8 cellular contexts compared by ENCODE assay signal in the genomic region with DNA sequence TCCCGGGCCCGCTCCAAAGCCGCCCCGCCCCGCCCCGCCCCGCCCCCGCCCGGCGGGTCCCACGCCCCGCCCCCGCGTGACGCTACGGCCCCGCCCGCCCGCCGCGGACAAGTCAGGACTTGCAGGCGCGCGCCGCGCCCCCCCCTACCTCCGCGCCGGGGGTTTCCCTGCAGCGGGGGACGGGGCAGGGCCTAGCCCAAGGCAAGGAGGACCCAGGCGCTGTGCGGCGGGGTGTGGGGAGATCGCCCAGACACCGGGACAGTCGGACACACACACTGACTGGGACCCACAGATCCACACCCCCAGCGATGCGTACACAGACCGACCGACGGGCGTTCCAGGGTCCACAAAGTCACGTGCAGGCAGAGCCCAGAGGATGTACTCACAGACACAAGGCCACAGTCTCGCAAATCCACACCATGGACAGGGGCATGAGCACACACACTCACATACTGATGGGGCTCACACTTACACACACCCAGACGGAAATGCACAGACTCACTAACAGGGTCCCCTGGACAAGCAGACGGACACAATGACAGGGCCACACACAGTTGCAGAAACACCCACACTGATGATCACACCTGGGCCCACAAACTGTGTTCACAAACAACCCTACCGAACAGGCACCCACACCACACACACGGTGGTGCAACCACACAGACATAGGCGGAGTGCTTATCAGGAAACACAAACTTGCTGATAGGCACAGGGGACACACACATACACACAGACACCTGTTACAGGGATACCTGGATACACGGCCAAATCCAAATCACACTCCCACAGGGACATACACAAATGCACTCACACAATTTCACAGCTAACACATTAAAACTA. TPM values are rescaled to one million over a fixed set of nuclear protein-coding genes. Genes with fewer than 3 reads are reported as not detected.
DNase-seq lines count a peak whose midpoint lies in the region; ATAC-seq and TF ChIP-seq lines count a peak whose summit lies in the region.

No MANE protein-coding gene starts in this region.

- no peaks in the 10 kb centered on the region for H3K9me3 ChIP-seq in HEK293 (ENCODE audit: control insufficient read depth, insufficient read depth, low read depth, low read length)

- H3K36me3 ChIP-seq in HEK293 (ENCODE audit: control insufficient read depth in 2 of 2, insufficient read depth in 1 of 2, low read length in 2 of 2) = no peaks in the 10 kb centered on the region

- peaks cover 28% of the 10 kb centered on the region for H3K4me1 Mint-ChIP-seq in activated CD8-positive, alpha-beta T cell treated with anti-CD3 and anti-CD28 coated beads, Interleukin-2, amount 10 ng/mL, durations not matched to agents 7 days and 5 days (ENCODE audit: low read depth)

- peaks cover 26% of the 10 kb centered on the region for H3K4me1 ChIP-seq in HEK293 (ENCODE audit: control insufficient read depth, insufficient read depth, low read length)

- peak overlapping the region; percentile 95 for H3K27ac ChIP-seq in HEK293 (ENCODE audit: extremely low read depth, low read depth, low read length)

- 0 out of 2 replicates have a peak, but pooled peaks have one; percentile 30 for TF ChIP-seq CTCF in HEK293 (tag by site-specific recombination; IDR thresholded peaks at IDR 0.05)

- CTCF ChIA-PET in HEK293 (lab: Yijun Ruan, JAX) = interaction anchor here (0.8 to 2.4 kb wide), 5 partner anchors 13 to 117 kb away, joined by 3 to 34 read pairs (median 12); no protein-coding TSS in a partner anchor
- CTCF ChIA-PET in activated CD8-positive, alpha-beta T cell treated with anti-CD3 and anti-CD28 coated beads, Interleukin-2, amount 10 ng/mL, durations not matched to agents 7 days and 5 days (lab: Charles Lee) = interaction anchor here (1.4 to 4.7 kb wide), 4 partner anchors 13 to 86 kb away, joined by 4 to 58 read pairs (median 15); no protein-coding TSS in a partner anchor

- H3K4me3 Mint-ChIP-seq in activated CD8-positive, alpha-beta T cell treated with anti-CD3 and anti-CD28 coated beads, Interleukin-2, amount 10 ng/mL, durations not matched to agents 7 days and 5 days = peak overlapping the region; percentile 72

- peaks cover 3% of the 10 kb centered on the region for H3K27me3 Mint-ChIP-seq in activated CD8-positive, alpha-beta T cell treated with anti-CD3 and anti-CD28 coated beads, Interleukin-2, amount 10 ng/mL, durations not matched to agents 7 days and 5 days (ENCODE audit: low read depth)

- ATAC-seq in activated CD8-positive, alpha-beta T cell treated with anti-CD3 and anti-CD28 coated beads, Interleukin-2, amount 10 ng/mL, durations not matched to agents 7 days and 5 days = peak; percentile 52

- peak overlapping the region; percentile 17 for H3K4me3 ChIP-seq in HEK293 (ENCODE audit: low read depth, low read length)

- peak overlapping the region; percentile 87 for H3K27ac Mint-ChIP-seq in activated CD8-positive, alpha-beta T cell treated with anti-CD3 and anti-CD28 coated beads, Interleukin-2, amount 10 ng/mL, durations not matched to agents 7 days and 5 days

- peak; percentile 77 for DNase-seq in ELR (ENCODE audit: low read depth)
- peak; percentile 94 for DNase-seq in NCI-H69 (lab: John Stamatoyannopoulos, UW)
- peak; percentile 92 for DNase-seq in activated CD8-positive, alpha-beta T cell treated with anti-CD3 and anti-CD28 coated beads, Interleukin-2, amount 10 ng/mL, durations not matched to agents 7 days and 5 days
- DNase-seq in effector CD8-positive, alpha-beta T cell (lab: John Stamatoyannopoulos, UW) = peak; percentile 89
- peak; percentile 91 to 95 for DNase-seq in lung microvascular endothelial cell (ENCODE audit: low read depth in 2 of 2)
- DNase-seq in stimulated activated CD4-positive, alpha-beta T cell treated with anti-CD3 and anti-CD28 coated beads, TNF-alpha, amount 100 ng/mL, for 4 hours (ENCODE audit: low read depth in 3 of 3) = peak; percentile 84 to 88 (median 86)
- DNase-seq in DMS114 treated with DMSO at 0.1 percent for 48 hours (lab: John Stamatoyannopoulos, UW; ENCODE audit: unreplicated experiment) = no peak

- POLR2A ChIA-PET in HEK293 (lab: Yijun Ruan, JAX) = interaction anchor here (1.2 kb wide), 1 partner anchor 13 kb away, joined by 5 read pairs; no protein-coding TSS in a partner anchor
- POLR2A ChIA-PET in activated CD8-positive, alpha-beta T cell treated with anti-CD3 and anti-CD28 coated beads, Interleukin-2, amount 10 ng/mL, durations not matched to agents 7 days and 5 days (lab: Charles Lee) = interaction anchor here (0.8 to 1.5 kb wide), 5 partner anchors 8 to 120 kb away, joined by 3 to 12 read pairs (median 3); partner anchors contain the start of genes CCDC9 and ZC3H4

- no peaks in the 10 kb centered on the region for H3K9me3 Mint-ChIP-seq in activated CD8-positive, alpha-beta T cell treated with anti-CD3 and anti-CD28 coated beads, Interleukin-2, amount 10 ng/mL, durations not matched to agents 7 days and 5 days (ENCODE audit: insufficient read depth)

- H3K36me3 Mint-ChIP-seq in activated CD8-positive, alpha-beta T cell treated with anti-CD3 and anti-CD28 coated beads, Interleukin-2, amount 10 ng/mL, durations not matched to agents 7 days and 5 days (ENCODE audit: low read depth) = peaks cover 6% of the 10 kb centered on the region

TF ChIP-seq in HEK293, 187 proteins besides CTCF, POLR2A, EP300 and RAD21 (continues in another document):
- no peak; the same call in none of the 2 replicates for TF ChIP-seq ZNF391 (tag by site-specific recombination; IDR thresholded peaks at IDR 0.05; ENCODE audit: borderline replicate concordance, low read depth)
- peak; percentile 75 for TF ChIP-seq PBX3 (CRISPR knock-in tag; IDR thresholded peaks at IDR 0.05)
- no peak for TF ChIP-seq ZNF677 (tag by site-specific recombination; IDR thresholded peaks at IDR 0.05)
- TF ChIP-seq ZNF645 (tag by site-specific recombination; IDR thresholded peaks at IDR 0.05) = 0 out of 2 replicates have a peak, but pooled peaks have one; percentile 36
- TF ChIP-seq TRIM28 (IDR thresholded peaks at IDR 0.05; ENCODE audit: borderline replicate concordance, low read length) = no peak; the same call in 1 of the 2 replicates
- no peak for TF ChIP-seq ZSCAN5A (tag by site-specific recombination; IDR thresholded peaks at IDR 0.05)
- TF ChIP-seq ZXDB (tag by site-specific recombination; IDR thresholded peaks at IDR 0.05) = peak; percentile 96
- TF ChIP-seq, protein P1, sequence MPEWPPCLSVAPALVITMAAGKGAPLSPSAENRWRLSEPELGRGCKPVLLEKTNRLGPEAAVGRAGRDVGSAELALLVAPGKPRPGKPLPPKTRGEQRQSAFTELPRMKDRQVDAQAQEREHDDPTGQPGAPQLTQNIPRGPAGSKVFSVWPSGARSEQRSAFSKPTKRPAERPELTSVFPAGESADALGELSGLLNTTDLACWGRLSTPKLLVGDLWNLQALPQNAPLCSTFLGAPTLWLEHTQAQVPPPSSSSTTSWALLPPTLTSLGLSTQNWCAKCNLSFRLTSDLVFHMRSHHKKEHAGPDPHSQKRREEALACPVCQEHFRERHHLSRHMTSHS (tag by site-specific recombination; IDR thresholded peaks at IDR 0.05) = no peak

RNA-seq across cellular contexts. Expression of gene BBC3, which starts 0.4 kb away (rescaled TPM):
- 10 to 100 TPM; 15.7 to 16.8 TPM for total RNA-seq in activated CD8-positive, alpha-beta T cell treated with anti-CD3 and anti-CD28 coated beads, Interleukin-2, amount 10 ng/mL, durations not matched to agents 7 days and 5 days
- 16.5 and 21.4 TPM in 2 replicates for total RNA-seq in lung microvascular endothelial cell

RNA-seq across cellular contexts. Expression of gene CCDC9, which starts 24.9 kb away (rescaled TPM):
- total RNA-seq in activated CD8-positive, alpha-beta T cell treated with anti-CD3 and anti-CD28 coated beads, Interleukin-2, amount 10 ng/mL, durations not matched to agents 7 days and 5 days = 10 to 100 TPM; 30.0 to 32.1 TPM
- total RNA-seq in lung microvascular endothelial cell = 3.3 and 4.6 TPM in 2 replicates

RNA-seq across cellular contexts. Expression of gene INAFM1, which starts 43.2 kb away (rescaled TPM):
- total RNA-seq in activated CD8-positive, alpha-beta T cell treated with anti-CD3 and anti-CD28 coated beads, Interleukin-2, amount 10 ng/mL, durations not matched to agents 7 days and 5 days = 10 to 100 TPM; 12.9 to 14.3 TPM
- 0.65 and 1.2 TPM in 2 replicates for total RNA-seq in lung microvascular endothelial cell
